Comparison of ENCODE assay signal across 8 cellular contexts in genomic region chr6:2765166-2765895, GRCh38. TPM values are rescaled to one million over a fixed set of nuclear protein-coding genes. Genes with fewer than 3 reads are reported as not detected.
DNase-seq lines count a peak whose midpoint lies in the region; ATAC-seq and TF ChIP-seq lines count a peak whose summit lies in the region.

WRNIP1 (plus strand) TSS chr6:2765393; CDS start chr6:2765623, 230 bp downstream.

- H3K27ac Mint-ChIP-seq in WTC11 (peak within 1 kb of the TSS; percentile 95), immature natural killer cell (peak within 1 kb of the TSS; percentile 98 to 99 (median 98))

- peak within 1 kb of the TSS; percentile 89 for H3K4me3 Mint-ChIP-seq in WTC11
- H3K4me3 Mint-ChIP-seq in immature natural killer cell, result peak within 1 kb of the TSS; percentile 94 to 98 (median 96)

- H3K36me3 Mint-ChIP-seq in WTC11 (no peaks in the 10 kb centered on the region), immature natural killer cell (peaks cover 0 to 6% (median 0%) of the 10 kb centered on the region in 3 donors)

- H3K9me3 Mint-ChIP-seq in WTC11, result peaks cover 12% of the 10 kb centered on the region
- H3K9me3 Mint-ChIP-seq in immature natural killer cell, result no peaks in the 10 kb centered on the region

- peak; percentile 90 for ATAC-seq in GM18909 (IDR thresholded peaks at IDR 0.05; ENCODE audit: poor library complexity, unreplicated experiment)
- ATAC-seq in HG03175 (IDR thresholded peaks at IDR 0.05; ENCODE audit: unreplicated experiment), result peak; percentile 88
- ATAC-seq in WTC11, result peak; percentile 92

- peak; percentile 92 for DNase-seq in AG04449 (ENCODE audit: low read depth, low spot score)
- DNase-seq in NCI-H2227 treated with DMSO at 0.1 percent for 48 hours (lab: John Stamatoyannopoulos, UW), result peak; percentile 98
- peak; percentile 96 for DNase-seq in WTC11 (ENCODE audit: low spot score)
- peak; percentile 99 to 100 for DNase-seq in cardiac fibroblast (ENCODE audit: low read depth in 2 of 2)
- peak; percentile 96 to 98 (median 98) for DNase-seq in immature natural killer cell
- peak; percentile 100 for DNase-seq in spleen

- H3K27ac ChIP-seq in spleen, result peak within 1 kb of the TSS; percentile 84 to 98 (median 96)

- TF ChIP-seq CTCF in AG04449 (IDR thresholded peaks at IDR 0.05; ENCODE audit: insufficient read depth, low read length, missing control alignments) (peak; percentile 73), WTC11 (IDR thresholded peaks at IDR 0.05) (no peak), cardiac fibroblast (IDR thresholded peaks at IDR 0.05; ENCODE audit: low read depth, low read length) (no peak), spleen (IDR thresholded peaks at IDR 0.05 in 8 of 11, conservative IDR thresholded peaks at IDR 0.05 in 3 of 11) (peak in 10 of 11 experiments; percentile 62 to 92 (median 78))

- TF ChIP-seq POLR2A in spleen (IDR thresholded peaks at IDR 0.05), result peak in 2 of 3 donors; percentile 64 to 76

- H3K4me3 ChIP-seq in AG04449 (ENCODE audit: low read depth, low read length), result peak within 1 kb of the TSS; percentile 83
- peak within 1 kb of the TSS; percentile 91 to 92 for H3K4me3 ChIP-seq in cardiac fibroblast (replicated peaks in 1 of 2; ENCODE audit: low read depth in 2 of 2, low read length in 2 of 2)
- H3K4me3 ChIP-seq in spleen, result peak within 1 kb of the TSS; percentile 73 to 96 (median 84)

- H3K36me3 ChIP-seq in spleen, result peaks cover 0 to 6% (median 2%) of the 10 kb centered on the region in 6 donors

- H3K27me3 Mint-ChIP-seq in WTC11 (ENCODE audit: low read depth), result no peaks in the 10 kb centered on the region
- H3K27me3 Mint-ChIP-seq in immature natural killer cell (ENCODE audit: low read depth in 3 of 3), result peaks cover 7 to 18% (median 9%) of the 10 kb centered on the region in 3 donors

- H3K4me1 ChIP-seq in spleen, result peaks cover 33 to 60% (median 46%) of the 10 kb centered on the region in 6 donors

- no peaks in the 10 kb centered on the region for H3K27me3 ChIP-seq in spleen (replicated peaks in 1 of 7)

- H3K9me3 ChIP-seq in spleen, result no peaks in the 10 kb centered on the region

- H3K4me1 Mint-ChIP-seq in WTC11, result peaks cover 38% of the 10 kb centered on the region
- peaks cover 46 to 56% of the 10 kb centered on the region in 2 donors for H3K4me1 Mint-ChIP-seq in immature natural killer cell

- 0 to 1% (median 0%) methylated on average over 45 to 103 of the region's 104 CpGs for WGBS in spleen, 5 donors

- intact Hi-C loops in spleen (cut with DNase I; ENCODE audit: low total_unique reads), result no loop called here

- CTCF ChIA-PET in AG04449 (lab: Yijun Ruan, JAX) (interaction anchor here (0.6 to 13.8 kb wide), 11 partner anchors 8 to 1167 kb away, joined by 3 to 189 read pairs (median 4); partner anchors contain the start of gene MYLK4), WTC11 (lab: Charles Lee) (interaction anchor here (0.5 to 1.9 kb wide), 17 partner anchors 11 to 1186 kb away, joined by 3 to 12 read pairs (median 4); partner anchors contain the start of genes NQO2 and SERPINB1)

- POLR2A ChIA-PET in AG04449 (lab: Yijun Ruan, JAX) (interaction anchor here (0.6 to 1.4 kb wide), 3 partner anchors 8 to 224 kb away, joined by 3 to 4 read pairs (median 3); no protein-coding TSS in a partner anchor), WTC11 (lab: Charles Lee) (interaction anchor here (1.0 to 1.4 kb wide), 2 partner anchors 76 to 223 kb away, joined by 3 to 4 read pairs; partner anchors contain the start of gene SERPINB1)

TF ChIP-seq in WTC11, 78 proteins besides CTCF, POLR2A, EP300 and RAD21 (continues in another document):
- TF ChIP-seq ZNF396 (CRISPR knock-in tag; IDR thresholded peaks at IDR 0.05; ENCODE audit: borderline replicate concordance), result no peak
- no peak for TF ChIP-seq CREB1 (CRISPR knock-in tag; IDR thresholded peaks at IDR 0.05)
- TF ChIP-seq NFE2L1 (CRISPR knock-in tag; IDR thresholded peaks at IDR 0.05), result no peak
- TF ChIP-seq E2F5 (CRISPR knock-in tag; IDR thresholded peaks at IDR 0.05), result peak; percentile 67; the same call in 1 of the 2 replicates
- peak; percentile 50 for TF ChIP-seq USF2 (CRISPR knock-in tag; IDR thresholded peaks at IDR 0.05)
- TF ChIP-seq TEAD1 (CRISPR knock-in tag; IDR thresholded peaks at IDR 0.05), result no peak
- TF ChIP-seq, protein P1, sequence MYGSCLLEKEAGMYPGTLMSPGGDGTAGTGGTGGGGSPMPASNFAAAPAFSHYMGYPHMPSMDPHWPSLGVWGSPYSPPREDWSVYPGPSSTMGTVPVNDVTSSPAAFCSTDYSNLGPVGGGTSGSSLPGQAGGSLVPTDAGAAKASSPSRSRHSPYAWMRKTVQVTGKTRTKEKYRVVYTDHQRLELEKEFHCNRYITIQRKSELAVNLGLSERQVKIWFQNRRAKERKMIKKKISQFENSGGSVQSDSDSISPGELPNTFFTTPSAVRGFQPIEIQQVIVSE (CRISPR knock-in tag; IDR thresholded peaks at IDR 0.05; ENCODE audit: borderline replicate concordance), result no peak
- TF ChIP-seq, protein P2, sequence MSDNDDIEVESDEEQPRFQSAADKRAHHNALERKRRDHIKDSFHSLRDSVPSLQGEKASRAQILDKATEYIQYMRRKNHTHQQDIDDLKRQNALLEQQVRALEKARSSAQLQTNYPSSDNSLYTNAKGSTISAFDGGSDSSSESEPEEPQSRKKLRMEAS (CRISPR knock-in tag; IDR thresholded peaks at IDR 0.05), result peak; percentile 20; the same call in 1 of the 2 replicates
- TF ChIP-seq PREB (CRISPR knock-in tag; IDR thresholded peaks at IDR 0.05; ENCODE audit: borderline replicate concordance), result no peak
- peak; percentile 58; the same call in 1 of the 2 replicates for TF ChIP-seq NFYB (CRISPR knock-in tag; conservative IDR thresholded peaks at IDR 0.05; ENCODE audit: low read depth)
- TF ChIP-seq, protein P3, sequence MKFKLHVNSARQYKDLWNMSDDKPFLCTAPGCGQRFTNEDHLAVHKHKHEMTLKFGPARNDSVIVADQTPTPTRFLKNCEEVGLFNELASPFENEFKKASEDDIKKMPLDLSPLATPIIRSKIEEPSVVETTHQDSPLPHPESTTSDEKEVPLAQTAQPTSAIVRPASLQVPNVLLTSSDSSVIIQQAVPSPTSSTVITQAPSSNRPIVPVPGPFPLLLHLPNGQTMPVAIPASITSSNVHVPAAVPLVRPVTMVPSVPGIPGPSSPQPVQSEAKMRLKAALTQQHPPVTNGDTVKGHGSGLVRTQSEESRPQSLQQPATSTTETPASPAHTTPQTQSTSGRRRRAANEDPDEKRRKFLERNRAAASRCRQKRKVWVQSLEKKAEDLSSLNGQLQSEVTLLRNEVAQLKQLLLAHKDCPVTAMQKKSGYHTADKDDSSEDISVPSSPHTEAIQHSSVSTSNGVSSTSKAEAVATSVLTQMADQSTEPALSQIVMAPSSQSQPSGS (CRISPR knock-in tag; IDR thresholded peaks at IDR 0.05; ENCODE audit: borderline replicate concordance, low read depth), result no peak
- no peak for TF ChIP-seq ZNF317 (CRISPR knock-in tag; IDR thresholded peaks at IDR 0.05; ENCODE audit: borderline replicate concordance, low read depth)
- TF ChIP-seq NR1H2 (CRISPR knock-in tag; IDR thresholded peaks at IDR 0.05), result no peak
- no peak for TF ChIP-seq TCF7 (CRISPR knock-in tag; IDR thresholded peaks at IDR 0.05; ENCODE audit: low read depth)
- TF ChIP-seq, protein P4, sequence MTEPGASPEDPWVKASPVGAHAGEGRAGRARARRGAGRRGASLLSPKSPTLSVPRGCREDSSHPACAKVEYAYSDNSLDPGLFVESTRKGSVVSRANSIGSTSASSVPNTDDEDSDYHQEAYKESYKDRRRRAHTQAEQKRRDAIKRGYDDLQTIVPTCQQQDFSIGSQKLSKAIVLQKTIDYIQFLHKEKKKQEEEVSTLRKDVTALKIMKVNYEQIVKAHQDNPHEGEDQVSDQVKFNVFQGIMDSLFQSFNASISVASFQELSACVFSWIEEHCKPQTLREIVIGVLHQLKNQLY (CRISPR knock-in tag; IDR thresholded peaks at IDR 0.05), result 0 out of 2 replicates have a peak, but pooled peaks have one; percentile 41
- TF ChIP-seq OVOL2 (CRISPR knock-in tag; IDR thresholded peaks at IDR 0.05; ENCODE audit: borderline replicate concordance), result peak; percentile 27; the same call in 1 of the 2 replicates
- TF ChIP-seq KAT7 (CRISPR knock-in tag; IDR thresholded peaks at IDR 0.05; ENCODE audit: borderline replicate concordance), result peak; percentile 79; the same call in 1 of the 2 replicates

RNA-seq across cellular contexts. Expression of gene WRNIP1, which starts in this region (rescaled TPM):
- 33.8 to 36.3 TPM (median 36.2 TPM) in 3 replicates for total RNA-seq in WTC11 (2021)
- polyA plus RNA-seq in immature natural killer cell, result 10 to 100 TPM; 25.5 to 43.3 (median 26.4) TPM
- total RNA-seq in spleen, result 10 to 100 TPM; 31.4 to 39.9 (median 33.6) TPM
- 10 to 100 TPM; 41.5 to 47.7 (median 44.2) TPM for polyA plus RNA-seq in spleen

Comparison
In these comparisons a context has a peak if more than half of its experiments do, and no peak if none do; other contexts are left out.
1. Peak in every context shown above with its lines: DNase-seq, ATAC-seq, H3K4me3 ChIP-seq and H3K27ac ChIP-seq.
2. CTCF ChIP-seq: peak in AG04449 (single experiment) and spleen (10 of 11); none in WTC11 (single experiment) and cardiac fibroblast (single experiment).